19 cellular contexts compared by ENCODE assay signal in genomic region chr18:7980661-7981060, GRCh38.
"Had no signal": no experiment of that assay in that cellular context is flagged by ENCODE, and none has a peak within 500 bp of the region (broad histone marks: within the 10 kb centered on the region; RNA-seq: fewer than 3 reads in every experiment).

No MANE protein-coding gene starts in this region.

- ATAC-seq: gastrocnemius medialis; heart right ventricle; left lung; naive thymus-derived CD4-positive, alpha-beta T cell; stimulated activated naive B cell treated with anti-CD40 and anti-IgM and Interleukin-4, amounts not matched to agents 10 μg/mL and 1 μg/mL and 100 μg/mL, for 72 hours had no signal

- H3K36me3 Mint-ChIP-seq: activated naive CD4-positive, alpha-beta T cell treated with anti-CD3 and anti-CD28 coated beads, Interleukin-2, amount 10 ng/mL, durations not matched to agents 7 days and 5 days; stimulated activated naive B cell treated with anti-CD40 and anti-IgM and Interleukin-4, amounts not matched to agents 10 μg/mL and 1 μg/mL and 100 μg/mL, for 72 hours had no signal

- H3K4me1 Mint-ChIP-seq: activated naive CD4-positive, alpha-beta T cell treated with anti-CD3 and anti-CD28 coated beads, Interleukin-2, amount 10 ng/mL, durations not matched to agents 7 days and 5 days; naive thymus-derived CD4-positive, alpha-beta T cell; stimulated activated naive B cell treated with anti-CD40 and anti-IgM and Interleukin-4, amounts not matched to agents 10 μg/mL and 1 μg/mL and 100 μg/mL, for 72 hours had no signal

- H3K4me3 ChIP-seq: colonic mucosa, esophagus squamous epithelium, gastrocnemius medialis, heart right ventricle, left lung, tibial nerve, vagina had no signal

- H3K9me3 Mint-ChIP-seq: stimulated activated naive B cell treated with anti-CD40 and anti-IgM and Interleukin-4, amounts not matched to agents 10 μg/mL and 1 μg/mL and 100 μg/mL, for 72 hours had no signal

- H3K27ac Mint-ChIP-seq: activated naive CD4-positive, alpha-beta T cell treated with anti-CD3 and anti-CD28 coated beads, Interleukin-2, amount 10 ng/mL, durations not matched to agents 7 days and 5 days; activated T-helper 2 cell treated with anti-CD3 and anti-CD28 coated beads, Interferon-gamma antibody, Interleukin-2, Interleukin-4, amounts not matched to agents 10 μg/mL and 5 μg/mL and 100 μg/mL, durations not matched to agents 14 hours and 24 hours and 36 hours; naive thymus-derived CD4-positive, alpha-beta T cell; stimulated activated naive B cell treated with anti-CD40 and anti-IgM and Interleukin-4, amounts not matched to agents 10 μg/mL and 1 μg/mL and 100 μg/mL, for 72 hours had no signal

- H3K4me3 Mint-ChIP-seq: activated naive CD4-positive, alpha-beta T cell treated with anti-CD3 and anti-CD28 coated beads, Interleukin-2, amount 10 ng/mL, durations not matched to agents 7 days and 5 days; naive thymus-derived CD4-positive, alpha-beta T cell; stimulated activated naive B cell treated with anti-CD40 and anti-IgM and Interleukin-4, amounts not matched to agents 10 μg/mL and 1 μg/mL and 100 μg/mL, for 72 hours had no signal

- H3K9me3 ChIP-seq: colonic mucosa, esophagus squamous epithelium, gastrocnemius medialis, heart right ventricle, left lung, tibial nerve, vagina had no signal

- H3K36me3 ChIP-seq: colonic mucosa, esophagus squamous epithelium, gastrocnemius medialis, left lung, tibial nerve, vagina had no signal

- H3K27me3 ChIP-seq: colonic mucosa, esophagus squamous epithelium, gastrocnemius medialis, heart right ventricle, left lung, tibial nerve, vagina had no signal

- H3K4me1 ChIP-seq: colonic mucosa, esophagus squamous epithelium, left lung, tibial nerve, vagina had no signal

- DNase-seq: activated CD4-positive, alpha-beta T cell treated with anti-CD3 and anti-CD28 coated beads for 1 hour; activated CD4-positive, alpha-beta T cell treated with anti-CD3 and anti-CD28 coated beads, Interleukin-2, amount 50 U/mL, for 4 hours; activated naive CD4-positive, alpha-beta T cell treated with anti-CD3 and anti-CD28 coated beads, Interleukin-2, amount 10 ng/mL, durations not matched to agents 7 days and 5 days; caudate nucleus; colonic mucosa; esophagus squamous epithelium; gastrocnemius medialis; heart right ventricle; left lung; mammary epithelial cell; naive thymus-derived CD4-positive, alpha-beta T cell; stimulated activated CD4-positive, alpha-beta T cell treated with anti-CD3 and anti-CD28 coated beads, Interleukin-15, amount 100 ng/mL, for 24 hours; stimulated activated CD4-positive, alpha-beta T cell treated with anti-CD3 and anti-CD28 coated beads, Interleukin-4, amount 100 ng/mL, for 1 hour; stimulated activated naive B cell treated with anti-CD40 and anti-IgM and Interleukin-4, amounts not matched to agents 10 μg/mL and 1 μg/mL and 100 μg/mL, for 72 hours; T-helper 1 cell had no signal

- H3K27ac ChIP-seq: colonic mucosa, esophagus squamous epithelium, gastrocnemius medialis, heart right ventricle, left lung, tibial nerve, vagina, VCaP had no signal

- H3K27me3 Mint-ChIP-seq: activated naive CD4-positive, alpha-beta T cell treated with anti-CD3 and anti-CD28 coated beads, Interleukin-2, amount 10 ng/mL, durations not matched to agents 7 days and 5 days; naive thymus-derived CD4-positive, alpha-beta T cell; stimulated activated naive B cell treated with anti-CD40 and anti-IgM and Interleukin-4, amounts not matched to agents 10 μg/mL and 1 μg/mL and 100 μg/mL, for 72 hours had no signal
